In genomic region chr11:24593332-24593731, GRCh38 we compare ENCODE assay signal across 20 cellular contexts.
DNase-seq lines count a peak whose midpoint lies in the region; FAIRE-seq and TF ChIP-seq lines count a peak whose summit lies in the region.
"Had no signal": no experiment of that assay in that cellular context is flagged by ENCODE, and none has a peak within 500 bp of the region (broad histone marks: within the 10 kb centered on the region; RNA-seq: fewer than 3 reads in every experiment).

No MANE protein-coding gene starts in this region.

- H3K4me3 Mint-ChIP-seq in activated T-cell treated with anti-CD3 and anti-CD28 coated beads, Interleukin-2, amount 50 U/mL, for 24 hours: no peak overlapping the region
- no peak overlapping the region for H3K4me3 Mint-ChIP-seq in Calu3 (ENCODE audit: low read depth, unreplicated experiment)

- H3K4me1 ChIP-seq in tibial artery: peaks cover 0 to 15% (median 0%) of the 10 kb centered on the region in 4 donors
- H3K4me1 ChIP-seq: BE2C, HAP-1, Peyer's patch had no signal

- H3K36me3 Mint-ChIP-seq in activated T-cell treated with anti-CD3 and anti-CD28 coated beads, Interleukin-2, amount 50 U/mL, for 24 hours (ENCODE audit: low read depth): no peaks in the 10 kb centered on the region
- no peaks in the 10 kb centered on the region for H3K36me3 Mint-ChIP-seq in Calu3 (ENCODE audit: insufficient read depth, unreplicated experiment)

- H3K9me3 ChIP-seq in MG63: no peaks in the 10 kb centered on the region
- H3K9me3 ChIP-seq in tibial artery: no peaks in the 10 kb centered on the region
- H3K9me3 ChIP-seq: BE2C, HAP-1, Peyer's patch had no signal

- intact Hi-C loops in tibial artery (cut with DNase I; ENCODE audit: low total_unique reads) (no loop called here), Calu3 (cut with micrococcal nuclease; ENCODE audit: unreplicated experiment) (loop anchor here (5.0 kb wide), 1 partner anchor 66 kb away; no protein-coding TSS in a partner anchor)

- H3K27me3 ChIP-seq in MG63 (no peaks in the 10 kb centered on the region), bronchial epithelial cell (ENCODE audit: control insufficient read depth, insufficient read depth, low read length) (no peaks in the 10 kb centered on the region), tibial artery (no peaks in the 10 kb centered on the region)
- H3K27me3 ChIP-seq: BE2C, Peyer's patch had no signal

- CTCF ChIA-PET in Calu3 (lab: Charles Lee): no interaction called here

- TF ChIP-seq CTCF in bronchial epithelial cell (IDR thresholded peaks at IDR 0.05; ENCODE audit: insufficient read depth, low read length, severe bottlenecking): no peak
- TF ChIP-seq CTCF in fibroblast of the aortic adventitia (IDR thresholded peaks at IDR 0.05; ENCODE audit: insufficient read depth, low read length): no peak
- no peak for TF ChIP-seq CTCF in tibial artery (IDR thresholded peaks at IDR 0.05)
- no peak for TF ChIP-seq CTCF in Calu3 (IDR thresholded peaks at IDR 0.05; ENCODE audit: unreplicated experiment)

- no peak overlapping the region for H3K27ac Mint-ChIP-seq in activated T-cell treated with anti-CD3 and anti-CD28 coated beads, Interleukin-2, amount 50 U/mL, for 24 hours
- no peak overlapping the region for H3K27ac Mint-ChIP-seq in Calu3 (ENCODE audit: unreplicated experiment)

- FAIRE-seq in bronchial epithelial cell (lab: Jason Lieb, UNC): no peak
- FAIRE-seq: HTR-8/SVneo had no signal

- H3K9me3 Mint-ChIP-seq in activated T-cell treated with anti-CD3 and anti-CD28 coated beads, Interleukin-2, amount 50 U/mL, for 24 hours: peaks cover 4% of the 10 kb centered on the region
- H3K9me3 Mint-ChIP-seq in Calu3 (ENCODE audit: low read depth, unreplicated experiment): no peaks in the 10 kb centered on the region

- DNase-seq in MG63 (peak; percentile 87), bronchial epithelial cell (ENCODE audit: low read depth) (peak; percentile 92), fibroblast of the aortic adventitia (ENCODE audit: low read depth) (peak; percentile 70), tibial artery (peak; percentile 30 to 67), ecto neural progenitor cell (ENCODE audit: low spot score) (no peak), Calu3 (no peak)
- no peak for DNase-seq in activated T-cell treated with anti-CD3 and anti-CD28 coated beads, Interleukin-2, amount 50 U/mL, for 24 hours
- DNase-seq: BE2C; DMS79; MV-4-11; NCI-H1105 treated with DMSO at 0.1 percent for 48 hours; NCI-H2029 treated with DMSO at 0.1 percent for 48 hours; NCI-H226; NCI-H510A treated with DMSO at 0.1 percent for 48 hours; NCI-H774; NK-92 treated with Interleukin-12 subunit alpha and Interleukin-12 subunit beta, amount 100 ng/mL, for 24 hours; Peyer's patch had no signal

- H3K4me1 Mint-ChIP-seq in activated T-cell treated with anti-CD3 and anti-CD28 coated beads, Interleukin-2, amount 50 U/mL, for 24 hours (ENCODE audit: low read depth): no peaks in the 10 kb centered on the region
- peaks cover 24% of the 10 kb centered on the region for H3K4me1 Mint-ChIP-seq in Calu3 (ENCODE audit: low read depth, unreplicated experiment)

- no peaks in the 10 kb centered on the region for H3K27me3 Mint-ChIP-seq in activated T-cell treated with anti-CD3 and anti-CD28 coated beads, Interleukin-2, amount 50 U/mL, for 24 hours
- H3K27me3 Mint-ChIP-seq in Calu3 (ENCODE audit: unreplicated experiment): no peaks in the 10 kb centered on the region

- H3K4me3 ChIP-seq in MG63: no peak overlapping the region
- no peak overlapping the region for H3K4me3 ChIP-seq in bronchial epithelial cell (ENCODE audit: low read depth, low read length)
- no peak overlapping the region for H3K4me3 ChIP-seq in fibroblast of the aortic adventitia (ENCODE audit: low read depth, low read length)
- no peak overlapping the region for H3K4me3 ChIP-seq in tibial artery
- H3K4me3 ChIP-seq: HAP-1, Peyer's patch had no signal

- H3K27ac ChIP-seq in tibial artery: peak overlapping the region in 1 of 2 donors; percentile 2
- H3K27ac ChIP-seq: KMS-11, Peyer's patch had no signal

- BruUV-seq in Calu3 (replicated peaks; lab: Mats Ljungman, UMichigan): no TSS peak

- no peaks in the 10 kb centered on the region for H3K36me3 ChIP-seq in MG63
- H3K36me3 ChIP-seq in bronchial epithelial cell (ENCODE audit: control insufficient read depth, insufficient read depth, low read length): no peaks in the 10 kb centered on the region
- no peaks in the 10 kb centered on the region for H3K36me3 ChIP-seq in tibial artery
- H3K36me3 ChIP-seq: BE2C, HAP-1, Peyer's patch had no signal

Comparison
In these comparisons a context has a peak if more than half of its experiments do, and no peak if none do; other contexts are left out.
1. DNase-seq: peak in MG63 (single experiment), bronchial epithelial cell (single experiment), fibroblast of the aortic adventitia (single experiment) and tibial artery (2 of 2); none in activated T-cell treated with anti-CD3 and anti-CD28 coated beads, Interleukin-2, amount 50 U/mL, for 24 hours (single experiment), ecto neural progenitor cell (single experiment) and Calu3 (single experiment).